ENCODE assay signal across 21 cellular contexts in genomic region chr17:22268912-22269220, GRCh38.
"Had no signal": no experiment of that assay in that cellular context is flagged by ENCODE, and none has a peak within 500 bp of the region (broad histone marks: within the 10 kb centered on the region; RNA-seq: fewer than 3 reads in every experiment).

No MANE protein-coding gene starts in this region.

- H3K36me3 ChIP-seq: colonic mucosa, esophagus squamous epithelium, gastrocnemius medialis, heart right ventricle, left lung, lower lobe of right lung had no signal

- H3K4me3 ChIP-seq: colonic mucosa, esophagus squamous epithelium, gastrocnemius medialis, heart right ventricle, left lung, lower lobe of right lung had no signal

- H3K27me3 Mint-ChIP-seq: dendritic cell treated with granulocyte-macrophage colony-stimulating factor and Interleukin-4, amounts not matched to agents 40 ng/mL and 50 ng/mL, for 4 days; effector memory CD8-positive, alpha-beta T cell had no signal

- DNase-seq: colonic mucosa; cortex of kidney; effector CD8-positive, alpha-beta T cell; effector memory CD8-positive, alpha-beta T cell; endodermal cell; erythroblast; esophagus squamous epithelium; foreskin fibroblast; foreskin melanocyte; gastrocnemius medialis; glutamatergic neuron; heart right ventricle; hippocampal formation; left cardiac atrium; left lung; left ventricle myocardium superior; lower lobe of right lung; mesenchymal stem cell; midbrain had no signal

- ATAC-seq: effector memory CD8-positive, alpha-beta T cell; esophagus mucosa; gastrocnemius medialis; heart right ventricle; left cardiac atrium; left lung; left ventricle myocardium superior; lower lobe of right lung had no signal

- H3K4me1 Mint-ChIP-seq: endodermal cell had no signal

- H3K4me3 Mint-ChIP-seq: dendritic cell treated with granulocyte-macrophage colony-stimulating factor and Interleukin-4, amounts not matched to agents 40 ng/mL and 50 ng/mL, for 4 days; effector memory CD8-positive, alpha-beta T cell; endodermal cell had no signal

- H3K9me3 ChIP-seq: colonic mucosa, gastrocnemius medialis, lower lobe of right lung had no signal

- H3K27me3 ChIP-seq: colonic mucosa, esophagus squamous epithelium, gastrocnemius medialis, heart right ventricle, left lung had no signal

- H3K4me1 ChIP-seq: colonic mucosa, esophagus squamous epithelium, gastrocnemius medialis, heart right ventricle, left lung, lower lobe of right lung had no signal

- H3K27ac Mint-ChIP-seq: dendritic cell treated with granulocyte-macrophage colony-stimulating factor and Interleukin-4, amounts not matched to agents 40 ng/mL and 50 ng/mL, for 4 days; effector memory CD8-positive, alpha-beta T cell; endodermal cell had no signal
